Comparison of ENCODE assay signal across 9 cellular contexts in the genomic region with DNA sequence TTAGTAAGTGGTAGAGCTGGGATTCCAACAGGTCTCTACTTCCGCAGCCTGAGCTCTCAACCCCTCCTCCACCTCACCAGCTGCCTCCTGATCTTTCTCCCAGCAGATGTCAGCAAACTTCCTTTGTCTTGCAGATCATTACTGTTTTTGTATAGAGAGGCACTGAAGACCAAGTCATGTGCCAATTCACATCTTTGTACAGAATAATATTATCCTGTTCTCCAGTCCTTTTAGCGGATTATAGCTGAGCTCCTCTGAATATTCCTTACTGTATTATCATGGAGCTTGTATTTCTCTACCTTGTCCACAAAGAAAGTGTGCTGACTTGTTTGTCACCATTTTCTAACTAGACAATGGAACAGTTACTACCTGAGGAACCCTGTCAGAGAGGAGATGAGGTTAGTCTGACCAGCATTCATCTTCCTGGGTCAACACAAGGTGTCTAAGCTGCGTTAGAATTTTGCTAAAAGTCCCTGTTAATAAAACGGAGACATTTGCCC.
DNase-seq lines count a peak whose midpoint lies in the region; ATAC-seq, FAIRE-seq and TF ChIP-seq lines count a peak whose summit lies in the region.
"Had no signal": no experiment of that assay in that cellular context is flagged by ENCODE, and none has a peak within 500 bp of the region (broad histone marks: within the 10 kb centered on the region; RNA-seq: fewer than 3 reads in every experiment).

No MANE protein-coding gene starts in this region.

- no peak overlapping the region for H3K9ac ChIP-seq in trophoblast cell (ENCODE audit: low read length)

- peak in 4 of 5 donors; percentile 29 to 43 (median 34) for DNase-seq in CD4-positive, alpha-beta memory T cell
- peak; percentile 12 for DNase-seq in Jurkat, Clone E6-1 (ENCODE audit: low read depth, low spot score)
- DNase-seq in RCC 7860 (ENCODE audit: low spot score), result peak; percentile 36
- DNase-seq in fibroblast of the conjunctiva (ENCODE audit: low read depth), result peak; percentile 10
- peak; percentile 47 to 65 for DNase-seq in trophoblast cell
- no peak for DNase-seq in CD8-positive, alpha-beta memory T cell
- DNase-seq in ascending aorta (ENCODE audit: low spot score in 2 of 2), result no peak

- no peak overlapping the region for H3K4ac ChIP-seq in trophoblast cell (ENCODE audit: low read depth, low read length)

- POLR2A ChIA-PET in CD4-positive, alpha-beta memory T cell (lab: Charles Lee; ENCODE audit: partially characterized antibody), result interaction anchor here (1.4 to 1.5 kb wide), 2 partner anchors 10 to 320 kb away, joined by 3 to 6 read pairs; no protein-coding TSS in a partner anchor
- POLR2A ChIA-PET in CD8-positive, alpha-beta memory T cell (lab: Charles Lee), result no interaction called here

- H3K23ac ChIP-seq in trophoblast cell (ENCODE audit: low read length), result no peak overlapping the region

- H4K12ac ChIP-seq in trophoblast cell (ENCODE audit: low read depth, low read length), result no peak overlapping the region

- H3K9me3 ChIP-seq in CD4-positive, alpha-beta memory T cell (ENCODE audit: control insufficient read depth in 1 of 2, low read length in 2 of 2), result no peaks in the 10 kb centered on the region
- H3K9me3 ChIP-seq in trophoblast cell (ENCODE audit: insufficient read depth, low read depth, low read length) (no peaks in the 10 kb centered on the region), ascending aorta (no peaks in the 10 kb centered on the region)
- H3K9me3 ChIP-seq in CD8-positive, alpha-beta memory T cell (ENCODE audit: low read length), result no peaks in the 10 kb centered on the region

- H3K27me3 ChIP-seq in CD4-positive, alpha-beta memory T cell (ENCODE audit: insufficient read depth, low read length), result no peaks in the 10 kb centered on the region
- H3K27me3 ChIP-seq in trophoblast cell (ENCODE audit: insufficient read depth, low read length) (no peaks in the 10 kb centered on the region), ascending aorta (no peaks in the 10 kb centered on the region)
- H3K27me3 ChIP-seq in CD8-positive, alpha-beta memory T cell (ENCODE audit: insufficient read depth, low read length, poor library complexity, severe bottlenecking), result no peaks in the 10 kb centered on the region

- no peaks in the 10 kb centered on the region for H3K36me3 Mint-ChIP-seq in CD4-positive, alpha-beta memory T cell
- no peaks in the 10 kb centered on the region for H3K36me3 Mint-ChIP-seq in CD8-positive, alpha-beta memory T cell

- H3K27ac Mint-ChIP-seq in CD4-positive, alpha-beta memory T cell, result no peak overlapping the region
- no peak overlapping the region for H3K27ac Mint-ChIP-seq in CD8-positive, alpha-beta memory T cell

- WGBS in trophoblast cell (ENCODE audit: extremely low coverage, insufficient coverage, insufficient read length), result no CpG with 5 or more reads among the region's 4 CpGs

- no peak overlapping the region for H2BK120ac ChIP-seq in trophoblast cell (ENCODE audit: insufficient read depth, low read length, poor library complexity)

- H3K18ac ChIP-seq in trophoblast cell (ENCODE audit: low read length), result no peak overlapping the region

- no peaks in the 10 kb centered on the region for H3K9me3 Mint-ChIP-seq in CD4-positive, alpha-beta memory T cell
- peaks cover 0 to 2% (median 0%) of the 10 kb centered on the region in 5 donors for H3K9me3 Mint-ChIP-seq in CD8-positive, alpha-beta memory T cell

- peaks cover 9% of the 10 kb centered on the region for H3K4me1 ChIP-seq in CD4-positive, alpha-beta memory T cell (ENCODE audit: insufficient read depth, low read length)
- H3K4me1 ChIP-seq in trophoblast cell (ENCODE audit: control insufficient read depth in 1 of 2, insufficient read depth in 2 of 2, low read length in 2 of 2) (peaks cover 4 to 5% of the 10 kb centered on the region in 2 experiments), ascending aorta (no peaks in the 10 kb centered on the region)
- no peaks in the 10 kb centered on the region for H3K4me1 ChIP-seq in CD8-positive, alpha-beta memory T cell (ENCODE audit: insufficient read depth, low read length)

- no peak for TF ChIP-seq CTCF in ascending aorta (IDR thresholded peaks at IDR 0.05)

- no peak overlapping the region for H3K4me3 Mint-ChIP-seq in CD4-positive, alpha-beta memory T cell
- no peak overlapping the region for H3K4me3 Mint-ChIP-seq in CD8-positive, alpha-beta memory T cell

- peaks cover 10 to 17% (median 16%) of the 10 kb centered on the region in 4 donors for H3K4me1 Mint-ChIP-seq in CD4-positive, alpha-beta memory T cell
- peaks cover 4 to 9% (median 8%) of the 10 kb centered on the region in 3 donors for H3K4me1 Mint-ChIP-seq in CD8-positive, alpha-beta memory T cell

- no peak overlapping the region for H3K4me3 ChIP-seq in CD4-positive, alpha-beta memory T cell (ENCODE audit: low read length in 2 of 2)
- no peak overlapping the region for H3K4me3 ChIP-seq in Jurkat, Clone E6-1 (ENCODE audit: low read length)
- H3K4me3 ChIP-seq in trophoblast cell (ENCODE audit: low read depth, low read length) (no peak overlapping the region), ascending aorta (no peak overlapping the region)
- no peak overlapping the region for H3K4me3 ChIP-seq in CD8-positive, alpha-beta memory T cell (ENCODE audit: low read length)

- no peak overlapping the region for H2AK5ac ChIP-seq in trophoblast cell (ENCODE audit: low read length)

- peak overlapping the region; percentile 27 for H2BK5ac ChIP-seq in trophoblast cell (ENCODE audit: low read depth, low read length, poor library complexity)

- ATAC-seq in GM21786 (IDR thresholded peaks at IDR 0.05; ENCODE audit: unreplicated experiment), result no peak

- no peaks in the 10 kb centered on the region for H3K36me3 ChIP-seq in CD4-positive, alpha-beta memory T cell (ENCODE audit: insufficient read depth, low read length)
- H3K36me3 ChIP-seq in trophoblast cell (ENCODE audit: control insufficient read depth in 1 of 2, insufficient read depth in 2 of 2, low read length in 2 of 2) (no peaks in the 10 kb centered on the region), ascending aorta (no peaks in the 10 kb centered on the region)
- no peaks in the 10 kb centered on the region for H3K36me3 ChIP-seq in CD8-positive, alpha-beta memory T cell (ENCODE audit: insufficient read depth, low read length)

- no peak overlapping the region for H2AFZ ChIP-seq in trophoblast cell (ENCODE audit: insufficient read depth, low read length, poor library complexity)

- intact Hi-C loops in CD4-positive, alpha-beta memory T cell (cut with micrococcal nuclease), result loop anchor here (1.0 to 2.0 kb wide), 2 partner anchors 268 to 317 kb away; partner anchors contain the start of genes RNU6-7 and RNU6-8
- intact Hi-C loops in ascending aorta (cut with DNase I), result no loop called here

- no peaks in the 10 kb centered on the region for H3K79me2 ChIP-seq in trophoblast cell (ENCODE audit: control insufficient read depth, insufficient read depth, low read length, poor library complexity)

- H3K14ac ChIP-seq in trophoblast cell (ENCODE audit: low read length), result no peak overlapping the region

- no peak overlapping the region for H3K4me2 ChIP-seq in trophoblast cell (ENCODE audit: low read length)

- no peak for FAIRE-seq in RCC 7860 (lab: Jason Lieb, UNC)
- FAIRE-seq: colon had no signal

- H3K27ac ChIP-seq in CD4-positive, alpha-beta memory T cell (ENCODE audit: low read depth, low read length), result no peak overlapping the region
- H3K27ac ChIP-seq in trophoblast cell (ENCODE audit: low read depth, low read length) (no peak overlapping the region), ascending aorta (no peak overlapping the region)
- no peak overlapping the region for H3K27ac ChIP-seq in CD8-positive, alpha-beta memory T cell (ENCODE audit: low read depth, low read length)

- peak overlapping the region; percentile 61 for H2BK12ac ChIP-seq in trophoblast cell (ENCODE audit: low read length)

- H4K91ac ChIP-seq in trophoblast cell (ENCODE audit: low read depth, low read length), result no peak overlapping the region

- CTCF ChIA-PET in CD4-positive, alpha-beta memory T cell (lab: Charles Lee; ENCODE audit: partially characterized antibody), result interaction anchor here (1.1 to 2.0 kb wide), 11 partner anchors 8 to 324 kb away, joined by 3 to 40 read pairs (median 6); partner anchors contain the start of gene ARHGAP5
- CTCF ChIA-PET in CD8-positive, alpha-beta memory T cell (lab: Charles Lee), result interaction anchor here (2.0 kb wide), 1 partner anchor 9 kb away, joined by 10 read pairs; no protein-coding TSS in a partner anchor

- no peaks in the 10 kb centered on the region for H3K27me3 Mint-ChIP-seq in CD4-positive, alpha-beta memory T cell
- H3K27me3 Mint-ChIP-seq in CD8-positive, alpha-beta memory T cell, result peaks cover 0 to 3% of the 10 kb centered on the region in 2 donors

- H4K8ac ChIP-seq in trophoblast cell (ENCODE audit: low read depth, low read length), result no peak overlapping the region

- peaks cover 3% of the 10 kb centered on the region for H3K79me1 ChIP-seq in trophoblast cell (ENCODE audit: low read length)

Comparison
In these comparisons a context has a peak if more than half of its experiments do, and no peak if none do; other contexts are left out.
1. DNase-seq: peak in CD4-positive, alpha-beta memory T cell (4 of 5), Jurkat, Clone E6-1 (single experiment), RCC 7860 (single experiment), fibroblast of the conjunctiva (single experiment) and trophoblast cell (2 of 2); none in CD8-positive, alpha-beta memory T cell (0 of 5) and ascending aorta (0 of 2).